9 cellular contexts compared by ENCODE assay signal in the genomic region with DNA sequence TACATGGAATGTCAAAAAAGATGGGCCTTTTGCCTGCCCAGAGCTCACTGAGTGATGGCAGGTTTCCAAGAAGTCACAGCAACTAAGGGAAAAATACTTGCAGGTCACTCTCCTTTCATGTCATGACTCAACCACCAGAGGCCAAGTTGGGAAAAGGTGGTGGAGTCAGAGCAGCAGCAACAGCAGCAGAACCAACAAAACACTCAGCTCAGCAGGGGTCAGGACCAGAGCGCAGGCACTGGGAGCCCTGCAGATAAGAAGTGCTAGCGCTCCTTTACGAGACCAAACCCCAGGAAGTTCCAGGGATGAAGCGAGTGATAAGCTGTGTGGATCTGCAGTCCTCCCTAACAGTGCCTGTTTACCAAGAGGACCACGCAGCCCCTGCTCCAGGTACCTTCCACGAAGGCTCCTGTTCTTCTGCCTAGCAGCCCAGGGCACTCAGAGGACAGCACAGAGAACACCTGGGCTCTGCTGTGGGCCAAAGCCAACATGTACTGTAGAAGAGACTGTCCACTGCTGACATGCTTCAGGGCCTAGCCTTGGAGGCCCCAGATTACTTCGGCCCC. TPM values are rescaled to one million over a fixed set of nuclear protein-coding genes. Genes with fewer than 3 reads are reported as not detected.
DNase-seq lines count a peak whose midpoint lies in the region; FAIRE-seq and TF ChIP-seq lines count a peak whose summit lies in the region.
"Had no signal": no experiment of that assay in that cellular context is flagged by ENCODE, and none has a peak within 500 bp of the region (broad histone marks: within the 10 kb centered on the region; RNA-seq: fewer than 3 reads in every experiment).

No MANE protein-coding gene starts in this region.

- peak; percentile 65 to 80 for DNase-seq in cardiac muscle cell (ENCODE audit: low read depth in 1 of 2, low spot score in 1 of 2)
- no peak for DNase-seq in cardiac septum (ENCODE audit: low spot score)
- peak; percentile 42 for DNase-seq in UCSD-AML1 (lab: John Stamatoyannopoulos, UW; ENCODE audit: unreplicated experiment)
- DNase-seq in left ventricle myocardium inferior = no peak
- DNase-seq in urothelium cell line (ENCODE audit: low spot score) = peak; percentile 52
- no peak for DNase-seq in MG63
- DNase-seq in retina = no peak
- no peak for DNase-seq in prostate gland (ENCODE audit: low spot score)

- H3K36me3 ChIP-seq in cardiac muscle cell (no peaks in the 10 kb centered on the region), left ventricle myocardium inferior (no peaks in the 10 kb centered on the region), MG63 (no peaks in the 10 kb centered on the region; the same call in 1 of the 2 replicates), prostate gland (no peaks in the 10 kb centered on the region)

- TF ChIP-seq CTCF in cardiac muscle cell (IDR thresholded peaks at IDR 0.05; ENCODE audit: low read depth, low read length) (no peak), left ventricle myocardium inferior (IDR thresholded peaks at IDR 0.05; ENCODE audit: borderline replicate concordance) (no peak), prostate gland (IDR thresholded peaks at IDR 0.05) (no peak)

- H3K4me1 ChIP-seq in cardiac muscle cell (ENCODE audit: low read depth) (peaks cover 10% of the 10 kb centered on the region), left ventricle myocardium inferior (peaks cover 9% of the 10 kb centered on the region), prostate gland (replicated peaks) (no peaks in the 10 kb centered on the region)

- intact Hi-C loops in cardiac septum (cut with DNase I) = no loop called here
- intact Hi-C loops in left ventricle myocardium inferior (cut with micrococcal nuclease) = no loop called here
- intact Hi-C loops in prostate gland (cut with DNase I) = no loop called here

- H3K27ac ChIP-seq in cardiac muscle cell = peak overlapping the region; percentile 73
- H3K27ac ChIP-seq in left ventricle myocardium inferior (replicated peaks) = peak overlapping the region; percentile 38
- H3K27ac ChIP-seq in prostate gland = no peak overlapping the region

- H3K27me3 ChIP-seq in cardiac muscle cell = no peaks in the 10 kb centered on the region
- H3K27me3 ChIP-seq in left ventricle myocardium inferior (ENCODE audit: low read depth) = no peaks in the 10 kb centered on the region
- H3K27me3 ChIP-seq in MG63 = no peaks in the 10 kb centered on the region
- H3K27me3 ChIP-seq in prostate gland (replicated peaks; ENCODE audit: insufficient read depth) = no peaks in the 10 kb centered on the region
- H3K27me3 ChIP-seq: BLaER1 treated with 17β-estradiol and CSF1 and Interleukin-3, amounts not matched to agents 10 nM and 100 nM had no signal

- H3K9me3 ChIP-seq in cardiac muscle cell (ENCODE audit: low read depth) (no peaks in the 10 kb centered on the region), left ventricle myocardium inferior (replicated peaks) (no peaks in the 10 kb centered on the region), MG63 (no peaks in the 10 kb centered on the region), prostate gland (no peaks in the 10 kb centered on the region)
- H3K9me3 ChIP-seq: BLaER1 treated with 17β-estradiol and CSF1 and Interleukin-3, amounts not matched to agents 10 nM and 100 nM had no signal

- 74% methylated on average over 7 of the region's 7 CpGs for WGBS in prostate gland

- FAIRE-seq in urothelium cell line (lab: Jason Lieb, UNC) = no peak

- no peak for TF ChIP-seq POLR2A in prostate gland (IDR thresholded peaks at IDR 0.05)

- no peak overlapping the region for H3K4me3 ChIP-seq in cardiac muscle cell
- no peak overlapping the region for H3K4me3 ChIP-seq in left ventricle myocardium inferior
- H3K4me3 ChIP-seq in MG63 = no peak overlapping the region
- H3K4me3 ChIP-seq in prostate gland = no peak overlapping the region
- H3K4me3 ChIP-seq: BLaER1 treated with 17β-estradiol and CSF1 and Interleukin-3, amounts not matched to agents 10 nM and 100 nM had no signal

RNA-seq across cellular contexts. Expression of a gene that starts 26.0 kb away (rescaled TPM):
- total RNA-seq in cardiac muscle cell (6.0 and 12.4 TPM in 2 replicates), cardiac septum (1.5 TPM), left ventricle myocardium inferior (1.2 TPM), prostate gland (1 to 10 TPM; 2.5 to 5.3 TPM)
- polyA plus RNA-seq in cardiac muscle cell = 10.6 and 24.0 TPM in 2 replicates
- 14.2 and 19.8 TPM in 2 replicates for total RNA-seq in MG63 (2014; rRNA removed; shearing (Covaris generic); ENCODE audit: low replicate concordance)

Comparison
In these comparisons a context has a peak if more than half of its experiments do, and no peak if none do; other contexts are left out.
1. DNase-seq: peak in cardiac muscle cell (2 of 2), UCSD-AML1 (single experiment) and urothelium cell line (single experiment); none in cardiac septum (single experiment), left ventricle myocardium inferior (single experiment), MG63 (single experiment), retina (single experiment) and prostate gland (single experiment).
2. H3K27ac ChIP-seq: peak in cardiac muscle cell (single experiment) and left ventricle myocardium inferior (single experiment); none in prostate gland (0 of 2).